Comparison of ENCODE assay signal across 12 cellular contexts in the genomic region with DNA sequence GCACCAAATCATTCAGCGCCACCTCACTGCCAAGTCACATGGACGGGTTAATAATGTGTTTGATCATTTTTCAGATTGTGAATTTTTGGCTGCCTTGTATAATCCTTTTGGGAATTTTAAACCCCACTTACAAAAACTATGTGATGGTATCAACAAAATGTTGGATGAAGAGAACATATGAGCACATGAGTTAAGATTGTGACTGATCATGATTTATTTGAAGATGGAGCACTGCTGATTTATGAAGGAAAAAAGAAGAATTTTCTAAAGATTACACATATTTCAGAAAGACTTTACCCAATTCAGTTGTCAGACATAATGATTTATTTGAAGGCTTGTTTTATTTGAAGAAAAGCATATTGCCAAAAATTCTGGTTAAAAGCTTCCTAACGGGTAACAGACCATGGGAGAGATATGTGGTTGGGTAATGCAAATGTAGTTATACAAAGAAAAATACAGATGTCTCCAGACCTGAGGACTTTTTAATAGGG. TPM values are rescaled to one million over a fixed set of nuclear protein-coding genes. Genes with fewer than 3 reads are reported as not detected.
DNase-seq lines count a peak whose midpoint lies in the region; ATAC-seq and TF ChIP-seq lines count a peak whose summit lies in the region.
"Had no signal": no experiment of that assay in that cellular context is flagged by ENCODE, and none has a peak within 500 bp of the region (broad histone marks: within the 10 kb centered on the region; RNA-seq: fewer than 3 reads in every experiment).

No MANE protein-coding gene starts in this region.

- H3K79me2 ChIP-seq in osteoblast (ENCODE audit: insufficient read depth, low read length): peaks cover 10% of the 10 kb centered on the region

- no peak overlapping the region for H2AFZ ChIP-seq in osteoblast (ENCODE audit: low read length)

- H3K4me2 ChIP-seq in osteoblast (ENCODE audit: insufficient read depth, low read length): peak overlapping the region; percentile 57

- H3K4me3 Mint-ChIP-seq in Calu3 (ENCODE audit: low read depth, unreplicated experiment): no peak overlapping the region
- H3K4me3 Mint-ChIP-seq in central memory CD8-positive, alpha-beta T cell: no peak overlapping the region

- no peaks in the 10 kb centered on the region for H3K9me3 Mint-ChIP-seq in Calu3 (ENCODE audit: low read depth, unreplicated experiment)
- no peaks in the 10 kb centered on the region for H3K9me3 Mint-ChIP-seq in central memory CD8-positive, alpha-beta T cell

- intact Hi-C loops in Calu3 (cut with micrococcal nuclease; ENCODE audit: unreplicated experiment): no loop called here

- peaks cover 19% of the 10 kb centered on the region for H3K4me1 Mint-ChIP-seq in Calu3 (ENCODE audit: low read depth, unreplicated experiment)
- peaks cover 65% of the 10 kb centered on the region for H3K4me1 Mint-ChIP-seq in central memory CD8-positive, alpha-beta T cell

- no peak overlapping the region for H3K27ac Mint-ChIP-seq in Calu3 (ENCODE audit: unreplicated experiment)
- H3K27ac Mint-ChIP-seq in central memory CD8-positive, alpha-beta T cell (ENCODE audit: low read depth): peak overlapping the region; percentile 17
- H3K27ac Mint-ChIP-seq: progenitor cell of endocrine pancreas had no signal

- ATAC-seq in central memory CD8-positive, alpha-beta T cell (replicated peaks; ENCODE audit: extremely low read depth, poor library complexity, severe bottlenecking): no peak
- no peak for ATAC-seq in HG03457 (IDR thresholded peaks at IDR 0.05; ENCODE audit: unreplicated experiment)
- ATAC-seq: body of pancreas had no signal

- BruUV-seq in Calu3 (replicated peaks; lab: Mats Ljungman, UMichigan): TSS peak; percentile 35

- no peaks in the 10 kb centered on the region for H3K36me3 ChIP-seq in osteoblast (ENCODE audit: insufficient read depth, low read length)

- no peaks in the 10 kb centered on the region for H3K27me3 Mint-ChIP-seq in Calu3 (ENCODE audit: unreplicated experiment)
- H3K27me3 Mint-ChIP-seq in central memory CD8-positive, alpha-beta T cell: no peaks in the 10 kb centered on the region
- H3K27me3 Mint-ChIP-seq: progenitor cell of endocrine pancreas had no signal

- no peak overlapping the region for H3K4me3 ChIP-seq in osteoblast (ENCODE audit: insufficient read depth, low read length)
- H3K4me3 ChIP-seq: body of pancreas had no signal

- CTCF ChIA-PET in Calu3 (lab: Charles Lee): no interaction called here

- H3K27me3 ChIP-seq in osteoblast (ENCODE audit: insufficient read depth, low read length): no peaks in the 10 kb centered on the region
- H3K27me3 ChIP-seq: body of pancreas had no signal

- TF ChIP-seq CTCF in Calu3 (IDR thresholded peaks at IDR 0.05; ENCODE audit: unreplicated experiment) (no peak), osteoblast (IDR thresholded peaks at IDR 0.05; ENCODE audit: extremely low read depth, low read depth, low read length) (no peak)

- no peaks in the 10 kb centered on the region for H3K9me3 ChIP-seq in osteoblast (ENCODE audit: low read depth, low read length)
- H3K9me3 ChIP-seq: body of pancreas had no signal

- no peaks in the 10 kb centered on the region for H4K20me1 ChIP-seq in osteoblast (ENCODE audit: insufficient read depth, low read length)

- H3K36me3 Mint-ChIP-seq in Calu3 (ENCODE audit: insufficient read depth, unreplicated experiment): peaks cover 10% of the 10 kb centered on the region
- H3K36me3 Mint-ChIP-seq in central memory CD8-positive, alpha-beta T cell (ENCODE audit: insufficient read depth): peaks cover 32% of the 10 kb centered on the region

- peaks cover 42% of the 10 kb centered on the region for H3K4me1 ChIP-seq in osteoblast (ENCODE audit: insufficient read depth, low read length)

- no peak for DNase-seq in Calu3
- DNase-seq in NCI-H226: peak; percentile 12
- DNase-seq in central memory CD8-positive, alpha-beta T cell (ENCODE audit: low spot score in 2 of 2): no peak
- no peak for DNase-seq in osteoblast (ENCODE audit: insufficient read length, low spot score, missing footprints)
- no peak for DNase-seq in DMS 273 treated with DMSO at 0.1 percent for 48 hours (lab: John Stamatoyannopoulos, UW)
- DNase-seq in DMS153 treated with DMSO at 0.1 percent for 48 hours (lab: John Stamatoyannopoulos, UW; ENCODE audit: unreplicated experiment): no peak
- DNase-seq: activated CD4-positive, alpha-beta T cell treated with anti-CD3 and anti-CD28 coated beads, Interleukin-2, amount 50 U/mL, for 48 hours; body of pancreas; NCI-H2171 treated with DMSO at 0.1 percent for 48 hours; stimulated activated CD4-positive, alpha-beta T cell treated with anti-CD3 and anti-CD28 coated beads, Interleukin-4, amount 100 ng/mL, for 24 hours had no signal

- H3K27ac ChIP-seq in osteoblast (ENCODE audit: low read depth, low read length): peak overlapping the region; percentile 51
- H3K27ac ChIP-seq: body of pancreas had no signal

RNA-seq across cellular contexts. Expression of a gene that starts 37.4 kb away (rescaled TPM):
- total RNA-seq in Calu3 (2022) (24.2 and 30.6 TPM in 2 replicates), osteoblast (23.2 and 26.2 TPM in 2 replicates)

RNA-seq across cellular contexts. Expression of a gene that starts 59.1 kb away (rescaled TPM):
- total RNA-seq in Calu3 (2022) (246 and 265 TPM in 2 replicates), osteoblast (130 and 134 TPM in 2 replicates)
